ENCODE assay signal across 23 cellular contexts in genomic region chr17:20952183-20952582, GRCh38.
DNase-seq lines count a peak whose midpoint lies in the region; ATAC-seq and TF ChIP-seq lines count a peak whose summit lies in the region.
"Had no signal": no experiment of that assay in that cellular context is flagged by ENCODE, and none has a peak within 500 bp of the region (broad histone marks: within the 10 kb centered on the region; RNA-seq: fewer than 3 reads in every experiment).

No MANE protein-coding gene starts in this region.

- H3K4me1 ChIP-seq in PC-3 (ENCODE audit: insufficient read depth, low read length), result peaks cover 32% of the 10 kb centered on the region
- H3K4me1 ChIP-seq: uterus had no signal

- no peaks in the 10 kb centered on the region for H4K20me1 ChIP-seq in PC-3 (ENCODE audit: low read length)

- H3K9me3 ChIP-seq in PC-3 (ENCODE audit: low read length), result no peaks in the 10 kb centered on the region
- H3K9me3 ChIP-seq: lower lobe of right lung, thoracic aorta, uterus had no signal

- H3K27ac Mint-ChIP-seq in mesothelial cell of epicardium, result peak overlapping the region; percentile 82
- H3K27ac Mint-ChIP-seq: activated naive CD4-positive, alpha-beta T cell treated with anti-CD3 and anti-CD28 coated beads, Interleukin-2, amount 10 ng/mL, durations not matched to agents 7 days and 5 days; activated T-helper 1 cell treated with anti-CD3 and anti-CD28 coated beads, Interleukin-12 subunit alpha, Interleukin-12 subunit beta, Interleukin-2, Interleukin-4 antibody, amounts not matched to agents 30 ng/mL and 10 ng/mL and 1 ng/mL, durations not matched to agents 14 hours and 24 hours and 36 hours; CD4-positive, CD25-positive, alpha-beta regulatory T cell; nephron progenitor cell; stimulated activated naive CD8-positive, alpha-beta T cell treated with anti-CD3 and anti-CD28 coated beads, Interleukin-15, Interleukin-2, amounts not matched to agents 100 ng/mL and 50 ng/mL, for 24 hours had no signal

- H3K36me3 ChIP-seq in PC-3 (ENCODE audit: low read depth, low read length), result no peaks in the 10 kb centered on the region
- H3K36me3 ChIP-seq: lower lobe of right lung, thoracic aorta, uterus had no signal

- no peaks in the 10 kb centered on the region for H3K9me3 Mint-ChIP-seq in mesothelial cell of epicardium
- H3K9me3 Mint-ChIP-seq: activated naive CD4-positive, alpha-beta T cell treated with anti-CD3 and anti-CD28 coated beads, Interleukin-2, amount 10 ng/mL, durations not matched to agents 7 days and 5 days; activated T-helper 1 cell treated with anti-CD3 and anti-CD28 coated beads, Interleukin-12 subunit alpha, Interleukin-12 subunit beta, Interleukin-2, Interleukin-4 antibody, amounts not matched to agents 30 ng/mL and 10 ng/mL and 1 ng/mL, durations not matched to agents 14 hours and 24 hours and 36 hours; brain; nephron progenitor cell; stimulated activated naive CD8-positive, alpha-beta T cell treated with anti-CD3 and anti-CD28 coated beads, Interleukin-15, Interleukin-2, amounts not matched to agents 100 ng/mL and 50 ng/mL, for 24 hours had no signal

- H3K4me3 ChIP-seq in PC-3 (ENCODE audit: low read length), result no peak overlapping the region
- H3K4me3 ChIP-seq: lower lobe of right lung, thoracic aorta, uterus had no signal

- H3F3A ChIP-seq in PC-3 (ENCODE audit: low read length, unreplicated experiment), result no peaks in the 10 kb centered on the region

- H3K4me1 Mint-ChIP-seq in mesothelial cell of epicardium, result peaks cover 33% of the 10 kb centered on the region
- H3K4me1 Mint-ChIP-seq: activated naive CD4-positive, alpha-beta T cell treated with anti-CD3 and anti-CD28 coated beads, Interleukin-2, amount 10 ng/mL, durations not matched to agents 7 days and 5 days; CD4-positive, CD25-positive, alpha-beta regulatory T cell had no signal

- ATAC-seq in PC-3 (peak; percentile 64), GM19467 (IDR thresholded peaks at IDR 0.05; ENCODE audit: unreplicated experiment) (no peak)
- ATAC-seq: lower lobe of right lung had no signal

- no TSS peak for BruUV-seq in PC-3 (replicated peaks; lab: Mats Ljungman, UMichigan)

- no peak overlapping the region for H3K9ac ChIP-seq in PC-3 (ENCODE audit: low read length)

- intact Hi-C loops in PC-3 (cut with micrococcal nuclease), result no loop called here

- peak overlapping the region; percentile 22; the same call in 1 of the 2 replicates for H3K27ac ChIP-seq in PC-3 (ENCODE audit: low read length)
- H3K27ac ChIP-seq: lower lobe of right lung, thoracic aorta, uterus had no signal

- peak overlapping the region; percentile 31; the same call in 1 of the 2 replicates for H3K4me2 ChIP-seq in PC-3 (ENCODE audit: low read length)

- no peaks in the 10 kb centered on the region for H3K27me3 ChIP-seq in PC-3 (ENCODE audit: low read length)
- H3K27me3 ChIP-seq: uterus had no signal

- no peaks in the 10 kb centered on the region for H3K9me2 ChIP-seq in PC-3 (replicated peaks; ENCODE audit: low read length)

- H2AFZ ChIP-seq in PC-3 (ENCODE audit: low read length), result no peak overlapping the region

- POLR2A ChIA-PET in PC-3 (lab: Charles Lee; ENCODE audit: unreplicated experiment), result no interaction called here

- CTCF ChIA-PET in PC-3 (lab: Charles Lee), result no interaction called here

- H3K27me3 Mint-ChIP-seq in mesothelial cell of epicardium (ENCODE audit: low read depth), result no peaks in the 10 kb centered on the region
- H3K27me3 Mint-ChIP-seq: brain had no signal

- no peak for TF ChIP-seq CTCF in PC-3 (conservative IDR thresholded peaks at IDR 0.05; ENCODE audit: low read depth, low read length)
- TF ChIP-seq CTCF in mesothelial cell of epicardium (IDR thresholded peaks at IDR 0.05; ENCODE audit: unreplicated experiment), result no peak

- H3K79me2 ChIP-seq in PC-3 (ENCODE audit: low read length), result no peaks in the 10 kb centered on the region

- H3K4me3 Mint-ChIP-seq in mesothelial cell of epicardium, result no peak overlapping the region
- H3K4me3 Mint-ChIP-seq: activated naive CD4-positive, alpha-beta T cell treated with anti-CD3 and anti-CD28 coated beads, Interleukin-2, amount 10 ng/mL, durations not matched to agents 7 days and 5 days; activated T-helper 1 cell treated with anti-CD3 and anti-CD28 coated beads, Interleukin-12 subunit alpha, Interleukin-12 subunit beta, Interleukin-2, Interleukin-4 antibody, amounts not matched to agents 30 ng/mL and 10 ng/mL and 1 ng/mL, durations not matched to agents 14 hours and 24 hours and 36 hours; brain; CD4-positive, CD25-positive, alpha-beta regulatory T cell; nephron progenitor cell; stimulated activated naive CD8-positive, alpha-beta T cell treated with anti-CD3 and anti-CD28 coated beads, Interleukin-15, Interleukin-2, amounts not matched to agents 100 ng/mL and 50 ng/mL, for 24 hours had no signal

- DNase-seq in DMS53 treated with DMSO at 0.1 percent for 48 hours (lab: John Stamatoyannopoulos, UW; ENCODE audit: unreplicated experiment) (peak; percentile 87), NCI-H2029 treated with DMSO at 0.1 percent for 48 hours (lab: John Stamatoyannopoulos, UW) (peak; percentile 43), PC-3 (peak; percentile 66), mesothelial cell of epicardium (ENCODE audit: low spot score in 2 of 2, unreplicated experiment in 2 of 2) (no peak), cerebellar cortex (ENCODE audit: low spot score) (no peak), NCI-H524 treated with DMSO at 0.1 percent for 48 hours (lab: John Stamatoyannopoulos, UW) (no peak)
- DNase-seq: activated CD4-positive, alpha-beta T cell treated with anti-CD3 and anti-CD28 coated beads, Interleukin-2, amount 50 U/mL, for 48 hours; activated CD4-positive, CD25-positive, alpha-beta regulatory T cell; activated CD8-positive, alpha-beta memory T cell treated with anti-CD3 and anti-CD28 coated beads, Interleukin-2, amount 50 U/mL, for 4 hours; activated naive CD4-positive, alpha-beta T cell treated with anti-CD3 and anti-CD28 coated beads, Interleukin-2, amount 10 ng/mL, durations not matched to agents 7 days and 5 days; CD4-positive, CD25-positive, alpha-beta regulatory T cell; H7; Kasumi-1; kidney; lower lobe of right lung; nephron progenitor cell; SHP77; uterus had no signal

- H3K36me3 Mint-ChIP-seq in mesothelial cell of epicardium, result peaks cover 37% of the 10 kb centered on the region
- H3K36me3 Mint-ChIP-seq: activated naive CD4-positive, alpha-beta T cell treated with anti-CD3 and anti-CD28 coated beads, Interleukin-2, amount 10 ng/mL, durations not matched to agents 7 days and 5 days; CD4-positive, CD25-positive, alpha-beta regulatory T cell had no signal

Comparison
In these comparisons a context has a peak if more than half of its experiments do, and no peak if none do; other contexts are left out.
1. DNase-seq: peak in DMS53 treated with DMSO at 0.1 percent for 48 hours (single experiment), NCI-H2029 treated with DMSO at 0.1 percent for 48 hours (single experiment) and PC-3 (single experiment); none in mesothelial cell of epicardium (0 of 2), cerebellar cortex (single experiment) and NCI-H524 treated with DMSO at 0.1 percent for 48 hours (single experiment).